In genomic region chr13:112619730-112620639, GRCh38 we compare ENCODE assay signal across 8 cellular contexts. TPM values are rescaled to one million over a fixed set of nuclear protein-coding genes. Genes with fewer than 3 reads are reported as not detected.
A peak's percentile ranks its signal among the peaks of the same experiment; 100 is the strongest.
DNase-seq lines count a peak whose midpoint lies in the region; ATAC-seq lines count a peak whose summit lies in the region.

No MANE protein-coding gene starts in this region.

- intact Hi-C loops in naive thymus-derived CD4-positive, alpha-beta T cell (cut with micrococcal nuclease), result no loop called here

- no peaks in the 10 kb centered on the region for H3K36me3 Mint-ChIP-seq in naive thymus-derived CD4-positive, alpha-beta T cell
- H3K36me3 Mint-ChIP-seq in activated T-cell treated with anti-CD3 and anti-CD28 coated beads, Interleukin-2, amount 50 U/mL, for 24 hours (ENCODE audit: low read depth), result no peaks in the 10 kb centered on the region

- no peaks in the 10 kb centered on the region for H3K9me3 ChIP-seq in naive thymus-derived CD4-positive, alpha-beta T cell (ENCODE audit: control insufficient read depth in 2 of 3, low read length in 3 of 3)

- H3K27me3 Mint-ChIP-seq in naive thymus-derived CD4-positive, alpha-beta T cell, result peaks cover 5 to 25% (median 15%) of the 10 kb centered on the region in 5 donors
- H3K27me3 Mint-ChIP-seq in activated T-cell treated with anti-CD3 and anti-CD28 coated beads, Interleukin-2, amount 50 U/mL, for 24 hours, result peaks cover 17% of the 10 kb centered on the region

- no peaks in the 10 kb centered on the region for H3K4me1 ChIP-seq in naive thymus-derived CD4-positive, alpha-beta T cell (ENCODE audit: control insufficient read depth in 2 of 2, insufficient read depth in 2 of 2, low read length in 2 of 2)

- peak; percentile 95 for ATAC-seq in GM21526 (IDR thresholded peaks at IDR 0.05; ENCODE audit: low FRiP score, unreplicated experiment)
- ATAC-seq in naive thymus-derived CD4-positive, alpha-beta T cell, result peak; percentile 34
- ATAC-seq in HG03108 (IDR thresholded peaks at IDR 0.05; ENCODE audit: unreplicated experiment), result no peak
- ATAC-seq in GM21529 (IDR thresholded peaks at IDR 0.05; ENCODE audit: unreplicated experiment), result no peak

- H3K4me3 ChIP-seq in naive thymus-derived CD4-positive, alpha-beta T cell (ENCODE audit: low read length), result no peak overlapping the region

- H3K27ac ChIP-seq in naive thymus-derived CD4-positive, alpha-beta T cell (ENCODE audit: low read depth, low read length), result no peak overlapping the region

- H3K27me3 ChIP-seq in naive thymus-derived CD4-positive, alpha-beta T cell (ENCODE audit: control insufficient read depth in 2 of 2, insufficient read depth in 2 of 2, low read length in 2 of 2), result no peaks in the 10 kb centered on the region

- H3K4me1 Mint-ChIP-seq in naive thymus-derived CD4-positive, alpha-beta T cell, result no peaks in the 10 kb centered on the region
- H3K4me1 Mint-ChIP-seq in activated T-cell treated with anti-CD3 and anti-CD28 coated beads, Interleukin-2, amount 50 U/mL, for 24 hours (ENCODE audit: low read depth), result no peaks in the 10 kb centered on the region

- H3K27ac Mint-ChIP-seq in naive thymus-derived CD4-positive, alpha-beta T cell, result no peak overlapping the region
- no peak overlapping the region for H3K27ac Mint-ChIP-seq in activated T-cell treated with anti-CD3 and anti-CD28 coated beads, Interleukin-2, amount 50 U/mL, for 24 hours

- H3K9me3 Mint-ChIP-seq in naive thymus-derived CD4-positive, alpha-beta T cell, result no peaks in the 10 kb centered on the region
- no peaks in the 10 kb centered on the region for H3K9me3 Mint-ChIP-seq in activated T-cell treated with anti-CD3 and anti-CD28 coated beads, Interleukin-2, amount 50 U/mL, for 24 hours

- peak overlapping the region in 1 of 10 donors; percentile 76 for H3K4me3 Mint-ChIP-seq in naive thymus-derived CD4-positive, alpha-beta T cell
- no peak overlapping the region for H3K4me3 Mint-ChIP-seq in activated T-cell treated with anti-CD3 and anti-CD28 coated beads, Interleukin-2, amount 50 U/mL, for 24 hours

- H3K36me3 ChIP-seq in naive thymus-derived CD4-positive, alpha-beta T cell (ENCODE audit: control insufficient read depth in 2 of 3, insufficient read depth in 3 of 3, low read length in 3 of 3), result no peaks in the 10 kb centered on the region

- DNase-seq in NCI-H2029 treated with DMSO at 0.1 percent for 48 hours (lab: John Stamatoyannopoulos, UW) (peak; percentile 46), ecto neural progenitor cell (ENCODE audit: low spot score) (peak; percentile 85)
- peak in 2 of 9 donors; percentile 6 to 11 for DNase-seq in naive thymus-derived CD4-positive, alpha-beta T cell
- no peak for DNase-seq in activated T-cell treated with anti-CD3 and anti-CD28 coated beads, Interleukin-2, amount 50 U/mL, for 24 hours
- no peak for DNase-seq in stimulated activated naive CD4-positive, alpha-beta T cell (lab: John Stamatoyannopoulos, UW)

- POLR2A ChIA-PET in naive thymus-derived CD4-positive, alpha-beta T cell (lab: Charles Lee), result no interaction called here

- CTCF ChIA-PET in naive thymus-derived CD4-positive, alpha-beta T cell (lab: Charles Lee), result no interaction called here

RNA-seq across cellular contexts. Expression of gene TUBGCP3, which starts 32.0 kb away (rescaled TPM):
- 10 to 100 TPM; 40.5 to 56.7 (median 45.0) TPM for total RNA-seq in naive thymus-derived CD4-positive, alpha-beta T cell
- 10 to 100 TPM; 15.4 to 22.2 TPM for polyA plus RNA-seq in naive thymus-derived CD4-positive, alpha-beta T cell

Comparison
In these comparisons a context has a peak if more than half of its experiments do, and no peak if none do; other contexts are left out.
1. ATAC-seq: peak in GM21526 (single experiment) and naive thymus-derived CD4-positive, alpha-beta T cell (single experiment); none in HG03108 (single experiment) and GM21529 (single experiment).
2. DNase-seq: peak in NCI-H2029 treated with DMSO at 0.1 percent for 48 hours (single experiment) and ecto neural progenitor cell (single experiment); none in activated T-cell treated with anti-CD3 and anti-CD28 coated beads, Interleukin-2, amount 50 U/mL, for 24 hours (single experiment) and stimulated activated naive CD4-positive, alpha-beta T cell (0 of 6).